In the genomic region with DNA sequence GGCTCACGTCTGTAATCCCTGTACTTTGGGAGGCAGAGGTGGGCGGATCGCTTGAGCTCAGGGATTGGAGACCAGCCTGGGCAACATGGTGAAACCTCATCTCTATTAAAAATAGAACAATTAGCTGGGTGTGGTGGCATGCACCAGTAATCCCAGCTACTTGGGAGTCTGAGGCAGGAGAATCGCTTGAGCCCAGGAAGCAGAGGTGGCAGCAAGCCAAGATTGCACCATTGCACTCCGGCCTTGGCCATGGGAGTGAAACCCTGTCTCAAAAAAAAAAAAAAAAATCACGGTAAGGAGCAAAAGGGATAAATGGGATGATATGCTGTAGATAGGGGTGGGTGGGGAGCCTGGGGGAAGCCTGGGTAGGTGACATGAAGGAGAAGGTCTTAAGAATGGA, we compare ENCODE assay signal across 19 cellular contexts. TPM values are rescaled to one million over a fixed set of nuclear protein-coding genes. Genes with fewer than 3 reads are reported as not detected.
DNase-seq lines count a peak whose midpoint lies in the region; ATAC-seq, FAIRE-seq and TF ChIP-seq lines count a peak whose summit lies in the region.
"Had no signal": no experiment of that assay in that cellular context is flagged by ENCODE, and none has a peak within 500 bp of the region (broad histone marks: within the 10 kb centered on the region; RNA-seq: fewer than 3 reads in every experiment).

No MANE protein-coding gene starts in this region.

- TF ChIP-seq RAD21 in Ishikawa (IDR thresholded peaks at IDR 0.05; ENCODE audit: low read depth): no peak

- WGBS in small intestine, 3 donors: 53 to 78% (median 75%) methylated on average over 6 of the region's 6 CpGs

- H3K36me3 ChIP-seq in small intestine (ENCODE audit: control insufficient read depth in 2 of 2, insufficient read depth in 2 of 2, low read length in 2 of 2): no peaks in the 10 kb centered on the region
- H3K36me3 ChIP-seq: BE2C had no signal

- no peak for FAIRE-seq in small intestine (lab: Jason Lieb, UNC)

- H3K27me3 Mint-ChIP-seq in activated T-helper 2 cell treated with anti-CD3 and anti-CD28 coated beads, Interferon-gamma antibody, Interleukin-2, Interleukin-4, amounts not matched to agents 10 μg/mL and 5 μg/mL and 100 μg/mL, durations not matched to agents 14 hours and 24 hours and 36 hours (ENCODE audit: low read depth): no peaks in the 10 kb centered on the region

- intact Hi-C loops in activated T-helper 2 cell treated with anti-CD3 and anti-CD28 coated beads, Interferon-gamma antibody, Interleukin-2, Interleukin-4, amounts not matched to agents 10 μg/mL and 5 μg/mL and 100 μg/mL, durations not matched to agents 14 hours and 24 hours and 36 hours (cut with micrococcal nuclease): no loop called here

- H3K4me1 ChIP-seq in small intestine (ENCODE audit: control insufficient read depth in 2 of 2, insufficient read depth in 1 of 2, low read depth in 1 of 2, low read length in 1 of 2): peaks cover 0 to 2% of the 10 kb centered on the region in 2 donors
- H3K4me1 ChIP-seq: BE2C had no signal

- H3K27me3 ChIP-seq in small intestine (ENCODE audit: control insufficient read depth in 2 of 2, insufficient read depth in 2 of 2, low read length in 2 of 2): no peaks in the 10 kb centered on the region

- no peak overlapping the region for H3K27ac ChIP-seq in small intestine (ENCODE audit: low read depth in 1 of 2, low read length in 1 of 2)

- H3K9me3 ChIP-seq in small intestine (ENCODE audit: control insufficient read depth, low read depth): no peaks in the 10 kb centered on the region
- H3K9me3 ChIP-seq: BE2C, SK-N-SH had no signal

- no peak for ATAC-seq in HG03442 (IDR thresholded peaks at IDR 0.05; ENCODE audit: unreplicated experiment)

- peaks cover 3% of the 10 kb centered on the region for H3K36me3 Mint-ChIP-seq in activated T-helper 2 cell treated with anti-CD3 and anti-CD28 coated beads, Interferon-gamma antibody, Interleukin-2, Interleukin-4, amounts not matched to agents 10 μg/mL and 5 μg/mL and 100 μg/mL, durations not matched to agents 14 hours and 24 hours and 36 hours (ENCODE audit: low read depth)

- TF ChIP-seq CTCF in fibroblast of pulmonary artery (IDR thresholded peaks at IDR 0.05; ENCODE audit: low read length, missing control alignments): no peak

- H3K4me1 Mint-ChIP-seq in activated T-helper 2 cell treated with anti-CD3 and anti-CD28 coated beads, Interferon-gamma antibody, Interleukin-2, Interleukin-4, amounts not matched to agents 10 μg/mL and 5 μg/mL and 100 μg/mL, durations not matched to agents 14 hours and 24 hours and 36 hours (ENCODE audit: low read depth): peaks cover 44% of the 10 kb centered on the region

- H3K9me3 Mint-ChIP-seq in activated T-helper 2 cell treated with anti-CD3 and anti-CD28 coated beads, Interferon-gamma antibody, Interleukin-2, Interleukin-4, amounts not matched to agents 10 μg/mL and 5 μg/mL and 100 μg/mL, durations not matched to agents 14 hours and 24 hours and 36 hours: no peaks in the 10 kb centered on the region

- H3K27ac Mint-ChIP-seq in activated T-helper 2 cell treated with anti-CD3 and anti-CD28 coated beads, Interferon-gamma antibody, Interleukin-2, Interleukin-4, amounts not matched to agents 10 μg/mL and 5 μg/mL and 100 μg/mL, durations not matched to agents 14 hours and 24 hours and 36 hours: no peak overlapping the region

- no peak for TF ChIP-seq EP300 in Ishikawa (IDR thresholded peaks at IDR 0.05; ENCODE audit: borderline replicate concordance)

- DNase-seq in activated T-helper 2 cell treated with anti-CD3 and anti-CD28 coated beads, Interferon-gamma antibody, Interleukin-2, Interleukin-4, amounts not matched to agents 10 μg/mL and 5 μg/mL and 100 μg/mL, durations not matched to agents 14 hours and 24 hours and 36 hours (ENCODE audit: low spot score): peak; percentile 4
- peak; percentile 17 for DNase-seq in fibroblast of pulmonary artery (ENCODE audit: low read depth)
- peak; percentile 46 for DNase-seq in small intestine
- DNase-seq in NCI-H748 treated with DMSO at 0.1 percent for 48 hours (lab: John Stamatoyannopoulos, UW): no peak
- DNase-seq in NCI-H526 (lab: John Stamatoyannopoulos, UW): no peak
- DNase-seq: BE2C; EL; GF-D8; NCI-H1092; NCI-H1436 treated with DMSO at 0.1 percent for 48 hours; NCI-H2029; NCI-H2227 treated with DMSO at 0.1 percent for 48 hours; NCI-H510A; NCI-H774; NK-92 treated with Interleukin-12 subunit alpha and Interleukin-12 subunit beta, amount 100 ng/mL, for 24 hours; SIG-M5; SK-N-SH had no signal

- H3K4me3 ChIP-seq in fibroblast of pulmonary artery (replicated peaks; ENCODE audit: low read depth, low read length): no peak overlapping the region
- H3K4me3 ChIP-seq in small intestine (ENCODE audit: low read depth in 1 of 2, low read length in 2 of 2): no peak overlapping the region

- H3K4me3 Mint-ChIP-seq in activated T-helper 2 cell treated with anti-CD3 and anti-CD28 coated beads, Interferon-gamma antibody, Interleukin-2, Interleukin-4, amounts not matched to agents 10 μg/mL and 5 μg/mL and 100 μg/mL, durations not matched to agents 14 hours and 24 hours and 36 hours (ENCODE audit: low read depth): no peak overlapping the region

TF ChIP-seq in Ishikawa, 13 proteins besides CTCF, POLR2A, EP300 and RAD21:
- TF ChIP-seq ZBTB7A (IDR thresholded peaks at IDR 0.05; ENCODE audit: low read depth) (no peak), TEAD4 (IDR thresholded peaks at IDR 0.05) (no peak), TAF1 (IDR thresholded peaks at IDR 0.05; ENCODE audit: low read depth) (no peak), CREB1 (IDR thresholded peaks at IDR 0.05; ENCODE audit: low read depth) (no peak), REST (IDR thresholded peaks at IDR 0.05; ENCODE audit: low read depth) (no peak), CEBPB (IDR thresholded peaks at IDR 0.05) (0 out of 2 replicates have a peak, but pooled peaks have one; percentile 23), MAX (IDR thresholded peaks at IDR 0.05) (no peak), FOXM1 (IDR thresholded peaks at IDR 0.05; ENCODE audit: borderline replicate concordance, low read depth) (no peak), TCF12 (IDR thresholded peaks at IDR 0.05; ENCODE audit: low read depth) (no peak), NFIC (IDR thresholded peaks at IDR 0.05) (peak; percentile 36; the same call in 1 of the 2 replicates), EGR1 (IDR thresholded peaks at IDR 0.05) (no peak), YY1 (IDR thresholded peaks at IDR 0.05; ENCODE audit: low read depth) (no peak), USF1 (IDR thresholded peaks at IDR 0.05) (no peak)

RNA-seq across cellular contexts. Expression of gene TMEM98, which starts 20.4 kb away (rescaled TPM):
- 18.8 and 19.3 TPM in 2 replicates for total RNA-seq in activated T-helper 2 cell treated with anti-CD3 and anti-CD28 coated beads, Interferon-gamma antibody, Interleukin-2, Interleukin-4, amounts not matched to agents 10 μg/mL and 5 μg/mL and 100 μg/mL, durations not matched to agents 14 hours and 24 hours and 36 hours
- 10 to 100 TPM; 52.8 to 88.7 (median 68.4) TPM for polyA plus RNA-seq in small intestine

RNA-seq across cellular contexts. Expression of gene MYO1D, which starts 30.7 kb away (rescaled TPM):
- total RNA-seq in activated T-helper 2 cell treated with anti-CD3 and anti-CD28 coated beads, Interferon-gamma antibody, Interleukin-2, Interleukin-4, amounts not matched to agents 10 μg/mL and 5 μg/mL and 100 μg/mL, durations not matched to agents 14 hours and 24 hours and 36 hours: 22.8 and 23.4 TPM in 2 replicates
- polyA plus RNA-seq in small intestine: 10 to 100 TPM; 62.9 to 75.6 (median 71.6) TPM

Comparison
In these comparisons a context has a peak if more than half of its experiments do, and no peak if none do; other contexts are left out.
1. DNase-seq: peak in activated T-helper 2 cell treated with anti-CD3 and anti-CD28 coated beads, Interferon-gamma antibody, Interleukin-2, Interleukin-4, amounts not matched to agents 10 μg/mL and 5 μg/mL and 100 μg/mL, durations not matched to agents 14 hours and 24 hours and 36 hours (single experiment), fibroblast of pulmonary artery (single experiment) and small intestine (single experiment); none in NCI-H748 treated with DMSO at 0.1 percent for 48 hours (single experiment) and NCI-H526 (0 of 2).